Comparison of ENCODE assay signal across 12 cellular contexts in the genomic region with DNA sequence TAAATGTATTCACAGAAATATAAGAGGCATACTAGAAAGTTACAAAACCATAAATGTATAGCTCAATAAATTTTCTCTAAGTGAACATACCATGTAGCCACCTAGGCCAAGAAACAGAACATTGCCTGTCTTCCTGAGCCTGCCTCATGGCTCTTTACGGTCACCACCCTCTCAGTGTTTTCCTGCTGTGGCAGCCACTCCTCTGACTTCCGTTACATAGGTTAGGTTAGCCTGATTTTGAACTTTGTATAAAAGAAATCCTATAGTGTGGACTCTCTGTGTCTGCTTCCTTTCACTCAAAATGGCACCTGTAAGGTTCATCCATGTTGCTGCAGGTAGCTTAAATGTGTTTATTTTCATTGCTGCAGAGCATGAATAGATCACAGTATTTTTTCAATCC.
"Had no signal": no experiment of that assay in that cellular context is flagged by ENCODE, and none has a peak within 500 bp of the region (broad histone marks: within the 10 kb centered on the region; RNA-seq: fewer than 3 reads in every experiment).

No MANE protein-coding gene starts in this region.

- ATAC-seq: activated CD4-positive, CD25-positive, alpha-beta regulatory T cell treated with anti-CD3 and anti-CD28 coated beads, Interleukin-2, amount 50 U/mL, for 24 hours; left cardiac atrium; stimulated activated memory B cell treated with anti-CD40 and anti-IgM and Interleukin-4, amounts not matched to agents 10 μg/mL and 1 μg/mL and 100 μg/mL, for 72 hours had no signal

- H3K4me1 ChIP-seq: breast epithelium had no signal

- H3K36me3 ChIP-seq: breast epithelium, tibial artery had no signal

- H3K27me3 Mint-ChIP-seq: stimulated activated memory B cell treated with anti-CD40 and anti-IgM and Interleukin-4, amounts not matched to agents 10 μg/mL and 1 μg/mL and 100 μg/mL, for 72 hours had no signal

- H3K27me3 ChIP-seq: breast epithelium, spleen, tibial artery had no signal

- H3K27ac Mint-ChIP-seq: nephron progenitor cell; stimulated activated memory B cell treated with anti-CD40 and anti-IgM and Interleukin-4, amounts not matched to agents 10 μg/mL and 1 μg/mL and 100 μg/mL, for 72 hours had no signal

- DNase-seq: cerebellar nuclear complex; effector CD8-positive, alpha-beta T cell; left cardiac atrium; nephron progenitor cell; nucleus accumbens; retina; spleen; stimulated activated CD4-positive, alpha-beta T cell treated with anti-CD3 and anti-CD28 coated beads, Interleukin-4, amount 100 ng/mL, for 4 hours; tibial artery had no signal

- H3K4me3 ChIP-seq: breast epithelium, spleen, tibial artery had no signal

- H3K4me3 Mint-ChIP-seq: nephron progenitor cell; stimulated activated memory B cell treated with anti-CD40 and anti-IgM and Interleukin-4, amounts not matched to agents 10 μg/mL and 1 μg/mL and 100 μg/mL, for 72 hours had no signal

- H3K9me3 ChIP-seq: breast epithelium, tibial artery had no signal

- H3K27ac ChIP-seq: breast epithelium, spleen, tibial artery had no signal
